8 cellular contexts compared by ENCODE assay signal in the genomic region with DNA sequence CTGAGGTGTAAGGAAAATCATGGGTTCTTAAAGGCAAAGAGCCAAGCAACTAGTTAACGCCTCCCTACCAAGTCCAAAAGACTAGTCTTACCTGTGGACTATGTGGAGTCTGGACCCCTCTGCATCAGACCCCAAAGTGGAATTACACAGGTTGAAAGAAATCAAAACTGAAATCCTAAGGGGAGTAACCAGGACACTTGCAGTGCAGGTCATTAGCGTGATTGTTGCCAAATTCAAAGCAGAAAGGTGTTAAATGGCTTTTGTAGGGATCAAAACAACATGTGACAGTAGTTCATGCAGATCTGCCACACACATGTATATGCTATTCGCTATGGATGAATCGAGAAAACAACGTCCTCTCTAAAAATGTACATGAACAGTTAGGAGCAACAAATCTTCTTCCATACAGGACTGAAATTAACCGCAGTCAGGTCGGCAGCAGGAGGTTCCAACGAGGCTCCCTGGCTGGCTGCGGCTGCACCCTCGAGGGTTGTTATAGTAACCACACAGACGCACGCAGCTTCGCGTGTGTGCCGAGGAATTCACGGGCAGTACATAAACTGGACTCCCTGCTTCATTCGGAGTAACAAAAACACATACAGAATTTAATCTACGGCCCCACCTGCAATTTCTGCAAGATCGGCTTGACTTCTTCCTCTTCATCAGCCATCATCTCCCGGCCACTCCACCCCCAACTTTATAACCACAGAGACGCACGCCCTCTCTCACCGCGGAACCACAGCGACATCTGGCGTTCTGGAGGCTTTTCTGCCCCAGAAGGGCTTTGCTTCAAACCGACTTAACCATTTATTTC. TPM values are rescaled to one million over a fixed set of nuclear protein-coding genes. Genes with fewer than 3 reads are reported as not detected.
DNase-seq lines count a peak whose midpoint lies in the region; ATAC-seq and TF ChIP-seq lines count a peak whose summit lies in the region.

A gene with protein sequence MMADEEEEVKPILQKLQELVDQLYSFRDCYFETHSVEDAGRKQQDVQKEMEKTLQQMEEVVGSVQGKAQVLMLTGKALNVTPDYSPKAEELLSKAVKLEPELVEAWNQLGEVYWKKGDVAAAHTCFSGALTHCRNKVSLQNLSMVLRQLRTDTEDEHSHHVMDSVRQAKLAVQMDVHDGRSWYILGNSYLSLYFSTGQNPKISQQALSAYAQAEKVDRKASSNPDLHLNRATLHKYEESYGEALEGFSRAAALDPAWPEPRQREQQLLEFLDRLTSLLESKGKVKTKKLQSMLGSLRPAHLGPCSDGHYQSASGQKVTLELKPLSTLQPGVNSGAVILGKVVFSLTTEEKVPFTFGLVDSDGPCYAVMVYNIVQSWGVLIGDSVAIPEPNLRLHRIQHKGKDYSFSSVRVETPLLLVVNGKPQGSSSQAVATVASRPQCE (minus strand): TSS at position 687 of the 814 bp plus-strand sequence. CDS start 14 bp downstream, at position 673.

- H3K36me3 ChIP-seq in liver (ENCODE audit: control insufficient read depth in 4 of 4, insufficient read depth in 3 of 4, low read depth in 1 of 4, low read length in 3 of 4), result peaks cover 0 to 12% (median 4%) of the 10 kb centered on the region in 4 donors

- H3K27me3 Mint-ChIP-seq in activated CD4-positive, alpha-beta T cell treated with anti-CD3 and anti-CD28 coated beads, Interleukin-2, amount 10 ng/mL, durations not matched to agents 7 days and 5 days, result no peaks in the 10 kb centered on the region

- H3K4me3 Mint-ChIP-seq in activated CD4-positive, alpha-beta T cell treated with anti-CD3 and anti-CD28 coated beads, Interleukin-2, amount 10 ng/mL, durations not matched to agents 7 days and 5 days, result peak within 1 kb of the TSS; percentile 79

- no peaks in the 10 kb centered on the region for H3K9me3 ChIP-seq in liver (ENCODE audit: control insufficient read depth in 4 of 4, low read length in 3 of 4)

- intact Hi-C loops in dorsolateral prefrontal cortex (cut with DNase I), result no loop called here

- POLR2A ChIA-PET in activated CD4-positive, alpha-beta T cell treated with anti-CD3 and anti-CD28 coated beads, Interleukin-2, amount 10 ng/mL, durations not matched to agents 7 days and 5 days (lab: Charles Lee), result no interaction called here

- peak within 1 kb of the TSS; percentile 50 to 96 (median 76) for H3K4me3 ChIP-seq in dorsolateral prefrontal cortex
- H3K4me3 ChIP-seq in liver (ENCODE audit: low read depth in 1 of 3, low read length in 3 of 3), result peak within 1 kb of the TSS; percentile 64 to 100 (median 95)

- WGBS in liver, result under 1% methylated on average over 27 of the region's 27 CpGs

- DNase-seq in C1 segment of cervical spinal cord (lab: John Stamatoyannopoulos, UW), result peak; percentile 3 to 84 (median 72)
- DNase-seq in NCI-H69 (lab: John Stamatoyannopoulos, UW), result peak; percentile 90
- peak; percentile 91 for DNase-seq in activated CD4-positive, alpha-beta T cell treated with anti-CD3 and anti-CD28 coated beads, Interleukin-2, amount 10 ng/mL, durations not matched to agents 7 days and 5 days
- DNase-seq in dorsolateral prefrontal cortex, result peak; percentile 57 to 88 (median 78)
- peak; percentile 92 for DNase-seq in stimulated activated CD4-positive, alpha-beta T cell treated with anti-CD3 and anti-CD28 coated beads, Interleukin-4, amount 100 ng/mL, for 24 hours

- no peaks in the 10 kb centered on the region for H3K9me3 Mint-ChIP-seq in activated CD4-positive, alpha-beta T cell treated with anti-CD3 and anti-CD28 coated beads, Interleukin-2, amount 10 ng/mL, durations not matched to agents 7 days and 5 days

- peak within 1 kb of the TSS; percentile 74 for H3K27ac Mint-ChIP-seq in activated CD4-positive, alpha-beta T cell treated with anti-CD3 and anti-CD28 coated beads, Interleukin-2, amount 10 ng/mL, durations not matched to agents 7 days and 5 days

- peaks cover 1 to 14% (median 12%) of the 10 kb centered on the region in 4 donors for H3K4me1 ChIP-seq in liver (ENCODE audit: control insufficient read depth in 4 of 4, insufficient read depth in 4 of 4, low read length in 3 of 4)

- peak within 1 kb of the TSS; percentile 44 to 93 for H3K9ac ChIP-seq in liver (ENCODE audit: low read depth in 1 of 2, low read length in 2 of 2)

- peak within 1 kb of the TSS in 34 of 59 donors; percentile 3 to 81 (median 58) for H3K27ac ChIP-seq in dorsolateral prefrontal cortex
- H3K27ac ChIP-seq in liver (ENCODE audit: low read depth in 1 of 2, low read length in 2 of 2), result peak within 1 kb of the TSS in 1 of 2 donors; percentile 16

- CTCF ChIA-PET in activated CD4-positive, alpha-beta T cell treated with anti-CD3 and anti-CD28 coated beads, Interleukin-2, amount 10 ng/mL, durations not matched to agents 7 days and 5 days (lab: Charles Lee), result interaction anchor here (0.6 to 1.5 kb wide), 4 partner anchors 9 to 175 kb away, joined by 3 to 5 read pairs (median 3); no protein-coding TSS in a partner anchor

- H3K4me1 Mint-ChIP-seq in activated CD4-positive, alpha-beta T cell treated with anti-CD3 and anti-CD28 coated beads, Interleukin-2, amount 10 ng/mL, durations not matched to agents 7 days and 5 days, result peaks cover 33% of the 10 kb centered on the region

- peak; percentile 77 to 96 (median 92) for TF ChIP-seq CTCF in dorsolateral prefrontal cortex (IDR thresholded peaks at IDR 0.05 in 54 of 56, conservative IDR thresholded peaks at IDR 0.05 in 2 of 56; ENCODE audit: low read depth in 1 of 56, partially characterized antibody in 56 of 56)
- peak; percentile 92 for TF ChIP-seq CTCF in liver (IDR thresholded peaks at IDR 0.05; ENCODE audit: low read depth, low read length, missing input control)

- peak; percentile 70 to 76 for TF ChIP-seq RAD21 in liver (IDR thresholded peaks at IDR 0.05)

- no peaks in the 10 kb centered on the region for H3K27me3 ChIP-seq in dorsolateral prefrontal cortex
- H3K27me3 ChIP-seq in liver (ENCODE audit: control insufficient read depth in 4 of 4, insufficient read depth in 4 of 4, low read length in 3 of 4), result no peaks in the 10 kb centered on the region

- peak; percentile 93 for ATAC-seq in GM19328 (IDR thresholded peaks at IDR 0.05; ENCODE audit: unreplicated experiment)
- peak; percentile 94 for ATAC-seq in HG03521 (IDR thresholded peaks at IDR 0.05; ENCODE audit: unreplicated experiment)

- H3K36me3 Mint-ChIP-seq in activated CD4-positive, alpha-beta T cell treated with anti-CD3 and anti-CD28 coated beads, Interleukin-2, amount 10 ng/mL, durations not matched to agents 7 days and 5 days (ENCODE audit: low read depth), result peaks cover 6% of the 10 kb centered on the region

TF ChIP-seq in liver, 16 proteins besides CTCF, POLR2A, EP300 and RAD21 (continues in another document):
- TF ChIP-seq, protein P1, sequence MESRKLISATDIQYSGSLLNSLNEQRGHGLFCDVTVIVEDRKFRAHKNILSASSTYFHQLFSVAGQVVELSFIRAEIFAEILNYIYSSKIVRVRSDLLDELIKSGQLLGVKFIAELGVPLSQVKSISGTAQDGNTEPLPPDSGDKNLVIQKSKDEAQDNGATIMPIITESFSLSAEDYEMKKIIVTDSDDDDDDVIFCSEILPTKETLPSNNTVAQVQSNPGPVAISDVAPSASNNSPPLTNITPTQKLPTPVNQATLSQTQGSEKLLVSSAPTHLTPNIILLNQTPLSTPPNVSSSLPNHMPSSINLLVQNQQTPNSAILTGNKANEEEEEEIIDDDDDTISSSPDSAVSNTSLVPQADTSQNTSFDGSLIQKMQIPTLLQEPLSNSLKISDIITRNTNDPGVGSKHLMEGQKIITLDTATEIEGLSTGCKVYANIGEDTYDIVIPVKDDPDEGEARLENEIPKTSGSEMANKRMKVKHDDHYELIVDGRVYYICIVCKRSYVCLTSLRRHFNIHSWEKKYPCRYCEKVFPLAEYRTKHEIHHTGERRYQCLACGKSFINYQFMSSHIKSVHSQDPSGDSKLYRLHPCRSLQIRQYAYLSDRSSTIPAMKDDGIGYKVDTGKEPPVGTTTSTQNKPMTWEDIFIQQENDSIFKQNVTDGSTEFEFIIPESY (IDR thresholded peaks at IDR 0.05), result peak; percentile 27
- TF ChIP-seq RXRA (IDR thresholded peaks at IDR 0.05) (peak; percentile 35 to 39), FOXA1 (IDR thresholded peaks at IDR 0.05) (peak; percentile 21), HNF4A (conservative IDR thresholded peaks at IDR 0.05) (peak in 1 of 2 donors; percentile 6), GABPA (IDR thresholded peaks at IDR 0.05 in 1 of 2, conservative IDR thresholded peaks at IDR 0.05 in 1 of 2) (peak in 1 of 2 donors; percentile 56), NR2F2 (IDR thresholded peaks at IDR 0.05) (no peak), JUND (IDR thresholded peaks at IDR 0.05) (no peak)
- TF ChIP-seq, protein P2, sequence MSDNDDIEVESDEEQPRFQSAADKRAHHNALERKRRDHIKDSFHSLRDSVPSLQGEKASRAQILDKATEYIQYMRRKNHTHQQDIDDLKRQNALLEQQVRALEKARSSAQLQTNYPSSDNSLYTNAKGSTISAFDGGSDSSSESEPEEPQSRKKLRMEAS (IDR thresholded peaks at IDR 0.05), result peak; percentile 79
- TF ChIP-seq, protein P3, sequence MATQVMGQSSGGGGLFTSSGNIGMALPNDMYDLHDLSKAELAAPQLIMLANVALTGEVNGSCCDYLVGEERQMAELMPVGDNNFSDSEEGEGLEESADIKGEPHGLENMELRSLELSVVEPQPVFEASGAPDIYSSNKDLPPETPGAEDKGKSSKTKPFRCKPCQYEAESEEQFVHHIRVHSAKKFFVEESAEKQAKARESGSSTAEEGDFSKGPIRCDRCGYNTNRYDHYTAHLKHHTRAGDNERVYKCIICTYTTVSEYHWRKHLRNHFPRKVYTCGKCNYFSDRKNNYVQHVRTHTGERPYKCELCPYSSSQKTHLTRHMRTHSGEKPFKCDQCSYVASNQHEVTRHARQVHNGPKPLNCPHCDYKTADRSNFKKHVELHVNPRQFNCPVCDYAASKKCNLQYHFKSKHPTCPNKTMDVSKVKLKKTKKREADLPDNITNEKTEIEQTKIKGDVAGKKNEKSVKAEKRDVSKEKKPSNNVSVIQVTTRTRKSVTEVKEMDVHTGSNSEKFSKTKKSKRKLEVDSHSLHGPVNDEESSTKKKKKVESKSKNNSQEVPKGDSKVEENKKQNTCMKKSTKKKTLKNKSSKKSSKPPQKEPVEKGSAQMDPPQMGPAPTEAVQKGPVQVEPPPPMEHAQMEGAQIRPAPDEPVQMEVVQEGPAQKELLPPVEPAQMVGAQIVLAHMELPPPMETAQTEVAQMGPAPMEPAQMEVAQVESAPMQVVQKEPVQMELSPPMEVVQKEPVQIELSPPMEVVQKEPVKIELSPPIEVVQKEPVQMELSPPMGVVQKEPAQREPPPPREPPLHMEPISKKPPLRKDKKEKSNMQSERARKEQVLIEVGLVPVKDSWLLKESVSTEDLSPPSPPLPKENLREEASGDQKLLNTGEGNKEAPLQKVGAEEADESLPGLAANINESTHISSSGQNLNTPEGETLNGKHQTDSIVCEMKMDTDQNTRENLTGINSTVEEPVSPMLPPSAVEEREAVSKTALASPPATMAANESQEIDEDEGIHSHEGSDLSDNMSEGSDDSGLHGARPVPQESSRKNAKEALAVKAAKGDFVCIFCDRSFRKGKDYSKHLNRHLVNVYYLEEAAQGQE (IDR thresholded peaks at IDR 0.05), result peak; percentile 51

RNA-seq across cellular contexts. Expression of the gene that starts here (rescaled TPM):
- 10 to 100 TPM; 22.7 to 23.5 TPM for total RNA-seq in activated CD4-positive, alpha-beta T cell treated with anti-CD3 and anti-CD28 coated beads, Interleukin-2, amount 10 ng/mL, durations not matched to agents 7 days and 5 days
- total RNA-seq in dorsolateral prefrontal cortex (10 to 100 TPM; 19.0 to 46.8 (median 32.3) TPM), liver (1 to 10 TPM; 5.2 to 8.3 TPM)
- polyA plus RNA-seq in liver, result 1 to 10 TPM; 2.5 to 3.3 TPM
